In the genomic region with DNA sequence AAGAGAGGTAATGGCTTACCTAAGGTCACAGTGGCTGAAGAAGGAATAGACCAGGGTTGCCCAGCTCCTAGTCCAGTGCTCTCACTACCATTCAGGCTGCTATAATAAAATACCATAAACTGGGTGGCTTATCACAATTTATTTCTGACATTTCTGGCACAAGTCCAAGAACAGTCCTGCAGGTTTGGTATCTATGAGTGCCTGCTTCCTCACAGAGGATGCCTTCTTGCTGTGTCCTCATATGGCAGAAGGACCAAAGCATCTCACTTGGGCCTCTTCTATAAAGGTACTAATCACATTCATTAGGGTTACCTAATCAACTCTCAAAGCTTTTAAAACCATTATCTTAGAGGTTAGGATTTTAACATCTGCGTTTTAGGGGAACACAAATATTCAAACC, we compare ENCODE assay signal across 17 cellular contexts. TPM values are rescaled to one million over a fixed set of nuclear protein-coding genes. Genes with fewer than 3 reads are reported as not detected.
DNase-seq lines count a peak whose midpoint lies in the region; TF ChIP-seq lines count a peak whose summit lies in the region.
"Had no signal": no experiment of that assay in that cellular context is flagged by ENCODE, and none has a peak within 500 bp of the region (broad histone marks: within the 10 kb centered on the region; RNA-seq: fewer than 3 reads in every experiment).

No MANE protein-coding gene starts in this region.

- TF ChIP-seq CTCF in 22Rv1 (IDR thresholded peaks at IDR 0.05) (no peak), BE2C (IDR thresholded peaks at IDR 0.05; ENCODE audit: low read depth, low read length) (no peak), RWPE1 (conservative IDR thresholded peaks at IDR 0.05; ENCODE audit: low read depth) (no peak), GM13976 (IDR thresholded peaks at IDR 0.05; ENCODE audit: borderline replicate concordance, control extremely low read depth, extremely low read depth, insufficient read depth, missing control alignments) (no peak), stomach (IDR thresholded peaks at IDR 0.05) (no peak)

- peak; percentile 64 for DNase-seq in BE2C
- DNase-seq in RWPE1 (ENCODE audit: low spot score) = peak; percentile 8
- peak; percentile 49 to 59 for DNase-seq in erythroblast (lab: John Stamatoyannopoulos, UW)
- no peak for DNase-seq in GM13976 (ENCODE audit: low spot score)
- no peak for DNase-seq in NCI-H2107 treated with DMSO at 0.1 percent for 48 hours (lab: John Stamatoyannopoulos, UW; ENCODE audit: unreplicated experiment)
- no peak for DNase-seq in stomach
- DNase-seq: activated B cell treated with CpG ODN at 0.5 μM for 24 hours; DMS153; effector CD4-positive, alpha-beta T cell; HFFc6; islet precursor cell; NCI-H2029 treated with DMSO at 0.1 percent for 48 hours; NCI-H774; sigmoid colon; stimulated activated CD4-positive, alpha-beta T cell treated with anti-CD3 and anti-CD28 coated beads, Interleukin-4, amount 100 ng/mL, for 4 hours; testis had no signal

- TF ChIP-seq EP300 in stomach (IDR thresholded peaks at IDR 0.05) = no peak

- POLR2A ChIA-PET in RWPE1 (lab: Yijun Ruan, JAX; ENCODE audit: low non-redundant PET) = no interaction called here

- H3K27me3 ChIP-seq in BE2C (no peaks in the 10 kb centered on the region), stomach (no peaks in the 10 kb centered on the region)
- H3K27me3 ChIP-seq: sigmoid colon, testis had no signal

- no peak overlapping the region for H3K4me3 ChIP-seq in BE2C (ENCODE audit: low read depth, low read length)
- H3K4me3 ChIP-seq in stomach = no peak overlapping the region
- H3K4me3 ChIP-seq: sigmoid colon, testis had no signal

- H3K9me3 ChIP-seq in BE2C (no peaks in the 10 kb centered on the region), stomach (no peaks in the 10 kb centered on the region)
- H3K9me3 ChIP-seq: sigmoid colon, testis had no signal

- WGBS in stomach, 5 donors = 88 to 100% (median 94%) methylated on average over 1 of the region's 1 CpG

- peaks cover 49% of the 10 kb centered on the region for H3K36me3 ChIP-seq in BE2C
- peaks cover 0 to 24% (median 15%) of the 10 kb centered on the region in 4 donors for H3K36me3 ChIP-seq in stomach

- no peak for TF ChIP-seq POLR2A in erythroblast (IDR thresholded peaks at IDR 0.05; ENCODE audit: low read length)
- TF ChIP-seq POLR2A in stomach (IDR thresholded peaks at IDR 0.05) = no peak

- H3K4me1 ChIP-seq in BE2C = peaks cover 38% of the 10 kb centered on the region
- H3K4me1 ChIP-seq in stomach = no peaks in the 10 kb centered on the region
- H3K4me1 ChIP-seq: sigmoid colon, testis had no signal

- in situ Hi-C loops in GM13976 (cut with MboI; ENCODE audit: low sequenced_read_pairs, unreplicated experiment) = loop anchor here (25.0 kb wide), 1 partner anchor 733 kb away; no protein-coding TSS in a partner anchor

- intact Hi-C loops in stomach (cut with DNase I; ENCODE audit: low total_unique reads) = no loop called here

- peak overlapping the region; percentile 25; the same call in 1 of the 2 replicates for H3K27ac ChIP-seq in 22Rv1
- H3K27ac ChIP-seq in RWPE1 = no peak overlapping the region
- H3K27ac ChIP-seq in stomach = no peak overlapping the region
- H3K27ac ChIP-seq: sigmoid colon, testis had no signal

- CTCF ChIA-PET in RWPE1 (lab: Yijun Ruan, JAX) = interaction anchor here (0.6 to 1.2 kb wide), 2 partner anchors 34 to 77 kb away, joined by 3 to 4 read pairs; no protein-coding TSS in a partner anchor

RNA-seq across cellular contexts. Expression of gene STARD4, which starts 17.2 kb away (rescaled TPM):
- 41.1 TPM for polyA plus RNA-seq in BE2C (2012; ENCODE audit: insufficient read depth, insufficient read length, low read depth)
- 10 to 100 TPM in 3 of 5 donors, 1 to 10 TPM in 2; 4.7 to 45.5 (median 24.1) TPM for total RNA-seq in stomach
- polyA plus RNA-seq in stomach = 10 to 100 TPM in 1 of 3 donors, 1 to 10 TPM in 2; 4.4 to 15.0 (median 8.9) TPM

Comparison
In these comparisons a context has a peak if more than half of its experiments do, and no peak if none do; other contexts are left out.
1. DNase-seq: peak in BE2C (single experiment), RWPE1 (single experiment) and erythroblast (2 of 2); none in GM13976 (single experiment), NCI-H2107 treated with DMSO at 0.1 percent for 48 hours (single experiment) and stomach (single experiment).